12 cellular contexts compared by ENCODE assay signal in genomic region chr9:92327283-92327850, GRCh38. TPM values are rescaled to one million over a fixed set of nuclear protein-coding genes. Genes with fewer than 3 reads are reported as not detected.
DNase-seq lines count a peak whose midpoint lies in the region; ATAC-seq and TF ChIP-seq lines count a peak whose summit lies in the region.
"Had no signal": no experiment of that assay in that cellular context is flagged by ENCODE, and none has a peak within 500 bp of the region (broad histone marks: within the 10 kb centered on the region; RNA-seq: fewer than 3 reads in every experiment).

No MANE protein-coding gene starts in this region.

- H3K4me3 ChIP-seq in KMS-11 (IDR thresholded peaks at IDR 0.05; ENCODE audit: insufficient read depth, low read depth, low read length) (no peak overlapping the region), left ventricle myocardium inferior (no peak overlapping the region)
- H3K4me3 ChIP-seq: lung had no signal

- no peaks in the 10 kb centered on the region for H3K27me3 ChIP-seq in KMS-11 (ENCODE audit: insufficient read depth, low read depth)
- H3K27me3 ChIP-seq in left ventricle myocardium inferior (ENCODE audit: low read depth): no peaks in the 10 kb centered on the region

- no peaks in the 10 kb centered on the region for H3K9me3 Mint-ChIP-seq in activated CD4-positive, alpha-beta T cell treated with anti-CD3 and anti-CD28 coated beads for 36 hours (ENCODE audit: low read depth)
- H3K9me3 Mint-ChIP-seq in activated naive CD4-positive, alpha-beta T cell treated with anti-CD3 and anti-CD28 coated beads, Interleukin-2, amount 50 U/mL, for 72 hours: no peaks in the 10 kb centered on the region
- no peaks in the 10 kb centered on the region for H3K9me3 Mint-ChIP-seq in natural killer cell treated with Interleukin-12 subunit alpha and Interleukin-12 subunit beta and Interleukin-15 and Interleukin-18, amount 100 ng/mL, for 72 hours
- H3K9me3 Mint-ChIP-seq: dendritic cell treated with granulocyte-macrophage colony-stimulating factor and Interleukin-4, amounts not matched to agents 40 ng/mL and 50 ng/mL, for 4 days had no signal

- no peak overlapping the region for H3K27ac ChIP-seq in KMS-11
- H3K27ac ChIP-seq in left ventricle myocardium inferior (replicated peaks): no peak overlapping the region

- no peaks in the 10 kb centered on the region for H4K20me1 ChIP-seq in KMS-11 (ENCODE audit: insufficient read depth)

- H3K4me1 Mint-ChIP-seq in activated CD4-positive, alpha-beta T cell treated with anti-CD3 and anti-CD28 coated beads for 36 hours: peaks cover 33% of the 10 kb centered on the region
- peaks cover 16 to 29% of the 10 kb centered on the region in 2 donors for H3K4me1 Mint-ChIP-seq in natural killer cell treated with Interleukin-12 subunit alpha and Interleukin-12 subunit beta and Interleukin-15 and Interleukin-18, amount 100 ng/mL, for 72 hours (ENCODE audit: low read depth in 2 of 2)

- TF ChIP-seq CTCF in KMS-11 (conservative IDR thresholded peaks at IDR 0.05; ENCODE audit: low read depth, low read length) (no peak), left ventricle myocardium inferior (IDR thresholded peaks at IDR 0.05; ENCODE audit: borderline replicate concordance) (no peak)

- ATAC-seq in activated CD4-positive, alpha-beta T cell treated with anti-CD3 and anti-CD28 coated beads for 36 hours: no peak
- no peak for ATAC-seq in activated naive CD4-positive, alpha-beta T cell treated with anti-CD3 and anti-CD28 coated beads, Interleukin-2, amount 50 U/mL, for 72 hours
- no peak for ATAC-seq in natural killer cell treated with Interleukin-12 subunit alpha and Interleukin-12 subunit beta and Interleukin-15 and Interleukin-18, amount 100 ng/mL, for 72 hours
- no peak for ATAC-seq in GM21825 (IDR thresholded peaks at IDR 0.05; ENCODE audit: unreplicated experiment)
- no peak for ATAC-seq in GM19452 (IDR thresholded peaks at IDR 0.05; ENCODE audit: unreplicated experiment)
- ATAC-seq: right cardiac atrium had no signal

- no peak overlapping the region for H2AFZ ChIP-seq in KMS-11 (ENCODE audit: low read depth)

- no peak for DNase-seq in activated CD4-positive, alpha-beta T cell treated with anti-CD3 and anti-CD28 coated beads for 36 hours
- no peak for DNase-seq in activated CD4-positive, alpha-beta T cell treated with anti-CD3 and anti-CD28 coated beads, Interleukin-2, amount 50 U/mL, for 4 hours
- no peak for DNase-seq in activated naive CD4-positive, alpha-beta T cell treated with anti-CD3 and anti-CD28 coated beads, Interleukin-2, amount 50 U/mL, for 72 hours (ENCODE audit: low spot score in 2 of 2)
- no peak for DNase-seq in natural killer cell treated with Interleukin-12 subunit alpha and Interleukin-12 subunit beta and Interleukin-15 and Interleukin-18, amount 100 ng/mL, for 72 hours (ENCODE audit: low spot score)
- DNase-seq in left ventricle myocardium inferior: no peak
- DNase-seq: activated effector memory CD4-positive, alpha-beta T cell treated with anti-CD3 and anti-CD28 coated beads, Interleukin-2, amount 50 U/mL, for 16 hours; right cardiac atrium had no signal

- H3K4me2 ChIP-seq in KMS-11: peak overlapping the region; percentile 98

- H3K27me3 Mint-ChIP-seq in activated CD4-positive, alpha-beta T cell treated with anti-CD3 and anti-CD28 coated beads for 36 hours: no peaks in the 10 kb centered on the region
- H3K27me3 Mint-ChIP-seq in natural killer cell treated with Interleukin-12 subunit alpha and Interleukin-12 subunit beta and Interleukin-15 and Interleukin-18, amount 100 ng/mL, for 72 hours: no peaks in the 10 kb centered on the region
- H3K27me3 Mint-ChIP-seq: dendritic cell treated with granulocyte-macrophage colony-stimulating factor and Interleukin-4, amounts not matched to agents 40 ng/mL and 50 ng/mL, for 4 days had no signal

- H3K36me3 ChIP-seq in KMS-11 (ENCODE audit: insufficient read depth): peaks cover 5% of the 10 kb centered on the region; the same call in 1 of the 2 replicates
- H3K36me3 ChIP-seq in left ventricle myocardium inferior: peaks cover 10% of the 10 kb centered on the region

- peak overlapping the region; percentile 89 for H3K4me3 Mint-ChIP-seq in activated CD4-positive, alpha-beta T cell treated with anti-CD3 and anti-CD28 coated beads for 36 hours
- peak overlapping the region; percentile 97 for H3K4me3 Mint-ChIP-seq in natural killer cell treated with Interleukin-12 subunit alpha and Interleukin-12 subunit beta and Interleukin-15 and Interleukin-18, amount 100 ng/mL, for 72 hours

- no peak overlapping the region for H3K27ac Mint-ChIP-seq in activated CD4-positive, alpha-beta T cell treated with anti-CD3 and anti-CD28 coated beads for 36 hours
- H3K27ac Mint-ChIP-seq in activated naive CD4-positive, alpha-beta T cell treated with anti-CD3 and anti-CD28 coated beads, Interleukin-2, amount 50 U/mL, for 72 hours: peak overlapping the region; percentile 27 to 96
- peak overlapping the region in 1 of 2 donors; percentile 94 for H3K27ac Mint-ChIP-seq in natural killer cell treated with Interleukin-12 subunit alpha and Interleukin-12 subunit beta and Interleukin-15 and Interleukin-18, amount 100 ng/mL, for 72 hours

- POLR2A ChIA-PET in activated CD4-positive, alpha-beta T cell treated with anti-CD3 and anti-CD28 coated beads for 36 hours (lab: Charles Lee): no interaction called here

- intact Hi-C loops in activated CD4-positive, alpha-beta T cell treated with anti-CD3 and anti-CD28 coated beads for 36 hours (cut with DNase I, micrococcal nuclease): loop anchor here (5.0 to 10.0 kb wide), 4 partner anchors 110 to 1125 kb away; partner anchors contain the start of genes FAM120A (in 1 of the 2) and FAM120AOS (in 1 of the 2)
- intact Hi-C loops in left ventricle myocardium inferior (cut with micrococcal nuclease): loop anchor here (10.0 kb wide), 1 partner anchor 307 kb away; no protein-coding TSS in a partner anchor

- CTCF ChIA-PET in activated CD4-positive, alpha-beta T cell treated with anti-CD3 and anti-CD28 coated beads for 36 hours (lab: Charles Lee): interaction anchor here (1.1 kb wide), 1 partner anchor 307 kb away, joined by 5 read pairs; no protein-coding TSS in a partner anchor

- H3K79me2 ChIP-seq in KMS-11 (ENCODE audit: insufficient read depth, low read depth): peaks cover 47% of the 10 kb centered on the region

- H3K9me3 ChIP-seq in left ventricle myocardium inferior (replicated peaks): no peaks in the 10 kb centered on the region

- no peak overlapping the region; the same call in 1 of the 2 replicates for H3K9ac ChIP-seq in KMS-11

- H3K36me3 Mint-ChIP-seq in activated CD4-positive, alpha-beta T cell treated with anti-CD3 and anti-CD28 coated beads for 36 hours (ENCODE audit: low read depth): peaks cover 21% of the 10 kb centered on the region
- peaks cover 9 to 20% of the 10 kb centered on the region in 2 donors for H3K36me3 Mint-ChIP-seq in activated naive CD4-positive, alpha-beta T cell treated with anti-CD3 and anti-CD28 coated beads, Interleukin-2, amount 50 U/mL, for 72 hours
- no peaks in the 10 kb centered on the region for H3K36me3 Mint-ChIP-seq in natural killer cell treated with Interleukin-12 subunit alpha and Interleukin-12 subunit beta and Interleukin-15 and Interleukin-18, amount 100 ng/mL, for 72 hours

- H3K4me1 ChIP-seq in KMS-11 (ENCODE audit: low read depth, poor library complexity, severe bottlenecking): peaks cover 35% of the 10 kb centered on the region
- peaks cover 40% of the 10 kb centered on the region for H3K4me1 ChIP-seq in left ventricle myocardium inferior

RNA-seq across cellular contexts. Expression of gene CENPP, which starts 1.6 kb away (rescaled TPM):
- 10 to 100 TPM; 22.8 to 32.3 TPM for total RNA-seq in activated CD4-positive, alpha-beta T cell treated with anti-CD3 and anti-CD28 coated beads for 36 hours
- 10 to 100 TPM; 22.3 to 26.4 TPM for total RNA-seq in activated naive CD4-positive, alpha-beta T cell treated with anti-CD3 and anti-CD28 coated beads, Interleukin-2, amount 50 U/mL, for 72 hours
- total RNA-seq in natural killer cell treated with Interleukin-12 subunit alpha and Interleukin-12 subunit beta and Interleukin-15 and Interleukin-18, amount 100 ng/mL, for 72 hours: 10 to 100 TPM; 14.7 to 38.8 TPM
- 5.4 TPM for total RNA-seq in left ventricle myocardium inferior

RNA-seq across cellular contexts. Expression of gene NOL8, which starts 2.2 kb away (rescaled TPM):
- total RNA-seq in activated CD4-positive, alpha-beta T cell treated with anti-CD3 and anti-CD28 coated beads for 36 hours: 10 to 100 TPM; 57.7 to 80.2 TPM
- total RNA-seq in activated naive CD4-positive, alpha-beta T cell treated with anti-CD3 and anti-CD28 coated beads, Interleukin-2, amount 50 U/mL, for 72 hours: 10 to 100 TPM; 64.2 to 66.9 TPM
- total RNA-seq in natural killer cell treated with Interleukin-12 subunit alpha and Interleukin-12 subunit beta and Interleukin-15 and Interleukin-18, amount 100 ng/mL, for 72 hours: 10 to 100 TPM; 51.1 to 68.7 TPM
- total RNA-seq in left ventricle myocardium inferior: 12.7 TPM

RNA-seq across cellular contexts. Expression of gene IARS1, which starts 33.9 kb away (rescaled TPM):
- total RNA-seq in activated CD4-positive, alpha-beta T cell treated with anti-CD3 and anti-CD28 coated beads for 36 hours: 100 to 1,000 TPM; 261 to 286 TPM
- 100 to 1,000 TPM; 199 to 222 TPM for total RNA-seq in activated naive CD4-positive, alpha-beta T cell treated with anti-CD3 and anti-CD28 coated beads, Interleukin-2, amount 50 U/mL, for 72 hours
- 100 to 1,000 TPM; 138 to 246 TPM for total RNA-seq in natural killer cell treated with Interleukin-12 subunit alpha and Interleukin-12 subunit beta and Interleukin-15 and Interleukin-18, amount 100 ng/mL, for 72 hours
- 54.2 TPM for total RNA-seq in left ventricle myocardium inferior
